10 cellular contexts compared by ENCODE assay signal in genomic region chr5:159210846-159211245, GRCh38. TPM values are rescaled to one million over a fixed set of nuclear protein-coding genes. Genes with fewer than 3 reads are reported as not detected.
DNase-seq lines count a peak whose midpoint lies in the region; ATAC-seq and TF ChIP-seq lines count a peak whose summit lies in the region.
"Had no signal": no experiment of that assay in that cellular context is flagged by ENCODE, and none has a peak within 500 bp of the region (broad histone marks: within the 10 kb centered on the region; RNA-seq: fewer than 3 reads in every experiment).

No MANE protein-coding gene starts in this region.

- H3K27me3 ChIP-seq in KMS-11 (ENCODE audit: insufficient read depth, low read depth): no peaks in the 10 kb centered on the region
- H3K27me3 ChIP-seq in effector memory CD4-positive, alpha-beta T cell (replicated peaks; ENCODE audit: control insufficient read depth, insufficient read depth, low read length, poor library complexity, severe bottlenecking): no peaks in the 10 kb centered on the region

- peak overlapping the region; percentile 81; the same call in 1 of the 2 replicates for H3K27ac ChIP-seq in KMS-11
- no peak overlapping the region for H3K27ac ChIP-seq in effector memory CD4-positive, alpha-beta T cell (ENCODE audit: insufficient read depth, low read length, poor library complexity, severe bottlenecking)

- peak; percentile 29 for DNase-seq in NCI-H510A treated with DMSO at 0.1 percent for 48 hours (lab: John Stamatoyannopoulos, UW)
- no peak for DNase-seq in NCI-H510A (lab: John Stamatoyannopoulos, UW)
- DNase-seq in neural crest cell (ENCODE audit: low read depth, low spot score): no peak
- no peak for DNase-seq in effector memory CD4-positive, alpha-beta T cell
- DNase-seq: ACHN, GOT3 had no signal

- H3K36me3 Mint-ChIP-seq in brain (no peaks in the 10 kb centered on the region), neural crest cell (ENCODE audit: low read depth) (no peaks in the 10 kb centered on the region)

- H2AFZ ChIP-seq in KMS-11 (ENCODE audit: low read depth): peak overlapping the region; percentile 82; the same call in 1 of the 2 replicates

- no peaks in the 10 kb centered on the region for H4K20me1 ChIP-seq in KMS-11 (ENCODE audit: insufficient read depth)

- peaks cover 52% of the 10 kb centered on the region for H3K4me1 Mint-ChIP-seq in brain
- H3K4me1 Mint-ChIP-seq in neural crest cell: peaks cover 36% of the 10 kb centered on the region

- H3K9me3 ChIP-seq in effector memory CD4-positive, alpha-beta T cell (ENCODE audit: control insufficient read depth, low read length): no peaks in the 10 kb centered on the region

- TF ChIP-seq CTCF in KMS-11 (conservative IDR thresholded peaks at IDR 0.05; ENCODE audit: low read depth, low read length) (no peak), brain (conservative IDR thresholded peaks at IDR 0.05) (no peak), neural crest cell (conservative IDR thresholded peaks at IDR 0.05) (no peak)

- no peak overlapping the region for H3K9ac ChIP-seq in KMS-11

- no peaks in the 10 kb centered on the region for H3K36me3 ChIP-seq in KMS-11 (ENCODE audit: insufficient read depth)
- H3K36me3 ChIP-seq in effector memory CD4-positive, alpha-beta T cell (ENCODE audit: control insufficient read depth, insufficient read depth, low read length): no peaks in the 10 kb centered on the region

- H3K9me3 Mint-ChIP-seq in brain (peaks cover 0 to 4% (median 0%) of the 10 kb centered on the region in 5 experiments), neural crest cell (no peaks in the 10 kb centered on the region)

- H3K27ac Mint-ChIP-seq in brain (peak overlapping the region in 3 of 5 experiments; percentile 4 to 98 (median 94)), neural crest cell (ENCODE audit: unreplicated experiment) (no peak overlapping the region)

- H3K4me3 Mint-ChIP-seq in brain (peak overlapping the region; percentile 90 to 97 (median 94)), neural crest cell (peak overlapping the region; percentile 94)

- H3K79me2 ChIP-seq in KMS-11 (ENCODE audit: insufficient read depth, low read depth): peaks cover 30% of the 10 kb centered on the region

- H3K4me1 ChIP-seq in KMS-11 (ENCODE audit: low read depth, poor library complexity, severe bottlenecking): peaks cover 14% of the 10 kb centered on the region
- H3K4me1 ChIP-seq in effector memory CD4-positive, alpha-beta T cell (ENCODE audit: control insufficient read depth, insufficient read depth, low read length, poor library complexity, severe bottlenecking): peaks cover 11% of the 10 kb centered on the region

- peaks cover 9% of the 10 kb centered on the region for H3K27me3 Mint-ChIP-seq in brain
- peaks cover 3% of the 10 kb centered on the region for H3K27me3 Mint-ChIP-seq in neural crest cell (ENCODE audit: low read depth)

- H3K4me2 ChIP-seq in KMS-11: peak overlapping the region; percentile 64

- ATAC-seq in HG02798 (IDR thresholded peaks at IDR 0.05; ENCODE audit: poor library complexity, unreplicated experiment) (no peak), GM21576 (IDR thresholded peaks at IDR 0.05; ENCODE audit: unreplicated experiment) (no peak)

- H3K4me3 ChIP-seq in KMS-11 (IDR thresholded peaks at IDR 0.05; ENCODE audit: insufficient read depth, low read depth, low read length): no peak overlapping the region
- no peak overlapping the region for H3K4me3 ChIP-seq in effector memory CD4-positive, alpha-beta T cell (ENCODE audit: insufficient read depth, low read depth, low read length, poor library complexity, severe bottlenecking)

RNA-seq across cellular contexts. Expression of gene RNF145, which starts 1.5 kb away (rescaled TPM):
- polyA plus RNA-seq in brain (ENCODE audit: insufficient read depth, low read depth, low replicate concordance): 33.5 TPM
- 92.1 and 95.2 TPM in 2 replicates for total RNA-seq in neural crest cell

RNA-seq across cellular contexts. Expression of gene UBLCP1, which starts 52.2 kb away (rescaled TPM):
- 7.2 TPM for polyA plus RNA-seq in brain (ENCODE audit: insufficient read depth, low read depth, low replicate concordance)
- 36.9 and 39.2 TPM in 2 replicates for total RNA-seq in neural crest cell
